In genomic region chr10:86480571-86480970, GRCh38 we compare ENCODE assay signal across 17 cellular contexts.
"Had no signal": no experiment of that assay in that cellular context is flagged by ENCODE, and none has a peak within 500 bp of the region (broad histone marks: within the 10 kb centered on the region; RNA-seq: fewer than 3 reads in every experiment).

No MANE protein-coding gene starts in this region.

- H3K4me2 ChIP-seq: neural progenitor cell had no signal

- H3K9me3 ChIP-seq: esophagus muscularis mucosa, left ventricle myocardium inferior, pancreas, testis had no signal

- H3K36me3 ChIP-seq: pancreas had no signal

- H3K4me1 ChIP-seq: esophagus muscularis mucosa, left ventricle myocardium inferior, neural progenitor cell, pancreas, testis had no signal

- H3K9ac ChIP-seq: neural progenitor cell had no signal

- H3K27ac ChIP-seq: brain microvascular endothelial cell, esophagus muscularis mucosa, left ventricle myocardium inferior, neural progenitor cell, pancreas, testis, VCaP had no signal

- H3K4me3 ChIP-seq: esophagus muscularis mucosa, left ventricle myocardium inferior, neural progenitor cell, pancreas, testis had no signal

- ATAC-seq: activated CD4-positive, alpha-beta T cell treated with anti-CD3 and anti-CD28 coated beads for 36 hours; activated T-helper 17 cell treated with anti-CD3 and anti-CD28 coated beads, Interleukin-2, amount 50 U/mL, for 72 hours; pancreas; stimulated activated naive CD8-positive, alpha-beta T cell treated with anti-CD3 and anti-CD28 coated beads, Interleukin-15, amount 100 ng/mL, for 72 hours; T-cell had no signal

- H2AFZ ChIP-seq: neural progenitor cell had no signal

- FAIRE-seq: pancreas had no signal

- DNase-seq: activated CD4-positive, alpha-beta memory T cell treated with anti-CD3 and anti-CD28 coated beads, Interleukin-2, amount 10 ng/mL, durations not matched to agents 7 days and 5 days; activated CD4-positive, alpha-beta T cell treated with anti-CD3 and anti-CD28 coated beads for 36 hours; activated CD8-positive, alpha-beta memory T cell treated with anti-CD3 and anti-CD28 coated beads, Interleukin-2, amount 50 U/mL, for 48 hours; brain microvascular endothelial cell; left ventricle myocardium inferior; mesenchymal stem cell; pancreas; retina; stimulated activated CD4-positive, alpha-beta T cell treated with anti-CD3 and anti-CD28 coated beads, Interleukin-4, amount 100 ng/mL, for 4 hours; stimulated activated naive CD8-positive, alpha-beta T cell treated with anti-CD3 and anti-CD28 coated beads, Interleukin-15, amount 100 ng/mL, for 72 hours; T-cell; T1000; testis had no signal

- H3K27me3 ChIP-seq: brain microvascular endothelial cell, esophagus muscularis mucosa, neural progenitor cell, pancreas, testis had no signal
